In the genomic region with DNA sequence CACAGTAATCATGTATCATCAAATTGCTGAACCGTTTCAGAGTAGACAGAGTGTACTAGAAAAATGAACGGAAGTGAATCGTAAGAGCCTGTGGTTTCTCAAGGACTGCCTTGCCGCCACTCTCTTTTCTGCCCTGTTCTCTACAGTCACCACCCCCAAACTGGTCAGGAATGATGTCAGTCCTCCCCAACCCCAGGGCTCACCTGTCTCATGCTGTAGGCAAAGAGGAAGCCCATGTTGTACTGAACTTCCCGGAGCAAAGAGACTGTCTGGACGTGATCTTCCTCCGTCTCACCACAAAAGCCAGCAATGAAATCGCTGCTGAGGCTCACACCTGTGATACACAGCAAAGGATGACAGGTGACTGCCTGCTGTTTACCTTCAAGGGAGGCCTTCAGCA, we compare ENCODE assay signal across 1 cellular context.
TF ChIP-seq lines count a peak whose summit lies in the region.

No MANE protein-coding gene starts in this region.

TF ChIP-seq in GM23338, 12 proteins besides CTCF, POLR2A, EP300 and RAD21 (continued from another document):
- TF ChIP-seq, protein P1, sequence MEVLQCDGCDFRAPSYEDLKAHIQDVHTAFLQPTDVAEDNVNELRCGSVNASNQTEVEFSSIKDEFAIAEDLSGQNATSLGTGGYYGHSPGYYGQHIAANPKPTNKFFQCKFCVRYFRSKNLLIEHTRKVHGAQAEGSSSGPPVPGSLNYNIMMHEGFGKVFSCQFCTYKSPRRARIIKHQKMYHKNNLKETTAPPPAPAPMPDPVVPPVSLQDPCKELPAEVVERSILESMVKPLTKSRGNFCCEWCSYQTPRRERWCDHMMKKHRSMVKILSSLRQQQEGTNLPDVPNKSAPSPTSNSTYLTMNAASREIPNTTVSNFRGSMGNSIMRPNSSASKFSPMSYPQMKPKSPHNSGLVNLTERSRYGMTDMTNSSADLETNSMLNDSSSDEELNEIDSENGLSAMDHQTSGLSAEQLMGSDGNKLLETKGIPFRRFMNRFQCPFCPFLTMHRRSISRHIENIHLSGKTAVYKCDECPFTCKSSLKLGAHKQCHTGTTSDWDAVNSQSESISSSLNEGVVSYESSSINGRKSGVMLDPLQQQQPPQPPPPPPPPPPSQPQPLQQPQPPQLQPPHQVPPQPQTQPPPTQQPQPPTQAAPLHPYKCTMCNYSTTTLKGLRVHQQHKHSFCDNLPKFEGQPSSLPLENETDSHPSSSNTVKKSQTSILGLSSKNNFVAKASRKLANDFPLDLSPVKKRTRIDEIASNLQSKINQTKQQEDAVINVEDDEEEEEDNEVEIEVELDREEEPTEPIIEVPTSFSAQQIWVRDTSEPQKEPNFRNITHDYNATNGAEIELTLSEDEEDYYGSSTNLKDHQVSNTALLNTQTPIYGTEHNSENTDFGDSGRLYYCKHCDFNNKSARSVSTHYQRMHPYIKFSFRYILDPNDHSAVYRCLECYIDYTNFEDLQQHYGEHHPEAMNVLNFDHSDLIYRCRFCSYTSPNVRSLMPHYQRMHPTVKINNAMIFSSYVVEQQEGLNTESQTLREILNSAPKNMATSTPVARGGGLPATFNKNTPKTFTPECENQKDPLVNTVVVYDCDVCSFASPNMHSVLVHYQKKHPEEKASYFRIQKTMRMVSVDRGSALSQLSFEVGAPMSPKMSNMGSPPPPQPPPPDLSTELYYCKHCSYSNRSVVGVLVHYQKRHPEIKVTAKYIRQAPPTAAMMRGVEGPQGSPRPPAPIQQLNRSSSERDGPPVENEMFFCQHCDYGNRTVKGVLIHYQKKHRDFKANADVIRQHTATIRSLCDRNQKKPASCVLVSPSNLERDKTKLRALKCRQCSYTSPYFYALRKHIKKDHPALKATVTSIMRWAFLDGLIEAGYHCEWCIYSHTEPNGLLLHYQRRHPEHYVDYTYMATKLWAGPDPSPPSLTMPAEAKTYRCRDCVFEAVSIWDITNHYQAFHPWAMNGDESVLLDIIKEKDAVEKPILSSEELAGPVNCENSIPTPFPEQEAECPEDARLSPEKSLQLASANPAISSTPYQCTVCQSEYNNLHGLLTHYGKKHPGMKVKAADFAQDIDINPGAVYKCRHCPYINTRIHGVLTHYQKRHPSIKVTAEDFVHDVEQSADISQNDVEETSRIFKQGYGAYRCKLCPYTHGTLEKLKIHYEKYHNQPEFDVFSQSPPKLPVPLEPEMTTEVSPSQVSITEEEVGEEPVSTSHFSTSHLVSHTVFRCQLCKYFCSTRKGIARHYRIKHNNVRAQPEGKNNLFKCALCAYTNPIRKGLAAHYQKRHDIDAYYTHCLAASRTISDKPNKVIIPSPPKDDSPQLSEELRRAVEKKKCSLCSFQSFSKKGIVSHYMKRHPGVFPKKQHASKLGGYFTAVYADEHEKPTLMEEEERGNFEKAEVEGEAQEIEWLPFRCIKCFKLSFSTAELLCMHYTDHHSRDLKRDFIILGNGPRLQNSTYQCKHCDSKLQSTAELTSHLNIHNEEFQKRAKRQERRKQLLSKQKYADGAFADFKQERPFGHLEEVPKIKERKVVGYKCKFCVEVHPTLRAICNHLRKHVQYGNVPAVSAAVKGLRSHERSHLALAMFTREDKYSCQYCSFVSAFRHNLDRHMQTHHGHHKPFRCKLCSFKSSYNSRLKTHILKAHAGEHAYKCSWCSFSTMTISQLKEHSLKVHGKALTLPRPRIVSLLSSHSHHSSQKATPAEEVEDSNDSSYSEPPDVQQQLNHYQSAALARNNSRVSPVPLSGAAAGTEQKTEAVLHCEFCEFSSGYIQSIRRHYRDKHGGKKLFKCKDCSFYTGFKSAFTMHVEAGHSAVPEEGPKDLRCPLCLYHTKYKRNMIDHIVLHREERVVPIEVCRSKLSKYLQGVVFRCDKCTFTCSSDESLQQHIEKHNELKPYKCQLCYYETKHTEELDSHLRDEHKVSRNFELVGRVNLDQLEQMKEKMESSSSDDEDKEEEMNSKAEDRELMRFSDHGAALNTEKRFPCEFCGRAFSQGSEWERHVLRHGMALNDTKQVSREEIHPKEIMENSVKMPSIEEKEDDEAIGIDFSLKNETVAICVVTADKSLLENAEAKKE (CRISPR knock-in tag; IDR thresholded peaks at IDR 0.05), result no peak
- TF ChIP-seq STAT1 (IDR thresholded peaks at IDR 0.05; ENCODE audit: unreplicated experiment), result no peak
- TF ChIP-seq EZH2 (IDR thresholded peaks at IDR 0.05; ENCODE audit: low read depth, unreplicated experiment), result no peak
- TF ChIP-seq, protein P2, sequence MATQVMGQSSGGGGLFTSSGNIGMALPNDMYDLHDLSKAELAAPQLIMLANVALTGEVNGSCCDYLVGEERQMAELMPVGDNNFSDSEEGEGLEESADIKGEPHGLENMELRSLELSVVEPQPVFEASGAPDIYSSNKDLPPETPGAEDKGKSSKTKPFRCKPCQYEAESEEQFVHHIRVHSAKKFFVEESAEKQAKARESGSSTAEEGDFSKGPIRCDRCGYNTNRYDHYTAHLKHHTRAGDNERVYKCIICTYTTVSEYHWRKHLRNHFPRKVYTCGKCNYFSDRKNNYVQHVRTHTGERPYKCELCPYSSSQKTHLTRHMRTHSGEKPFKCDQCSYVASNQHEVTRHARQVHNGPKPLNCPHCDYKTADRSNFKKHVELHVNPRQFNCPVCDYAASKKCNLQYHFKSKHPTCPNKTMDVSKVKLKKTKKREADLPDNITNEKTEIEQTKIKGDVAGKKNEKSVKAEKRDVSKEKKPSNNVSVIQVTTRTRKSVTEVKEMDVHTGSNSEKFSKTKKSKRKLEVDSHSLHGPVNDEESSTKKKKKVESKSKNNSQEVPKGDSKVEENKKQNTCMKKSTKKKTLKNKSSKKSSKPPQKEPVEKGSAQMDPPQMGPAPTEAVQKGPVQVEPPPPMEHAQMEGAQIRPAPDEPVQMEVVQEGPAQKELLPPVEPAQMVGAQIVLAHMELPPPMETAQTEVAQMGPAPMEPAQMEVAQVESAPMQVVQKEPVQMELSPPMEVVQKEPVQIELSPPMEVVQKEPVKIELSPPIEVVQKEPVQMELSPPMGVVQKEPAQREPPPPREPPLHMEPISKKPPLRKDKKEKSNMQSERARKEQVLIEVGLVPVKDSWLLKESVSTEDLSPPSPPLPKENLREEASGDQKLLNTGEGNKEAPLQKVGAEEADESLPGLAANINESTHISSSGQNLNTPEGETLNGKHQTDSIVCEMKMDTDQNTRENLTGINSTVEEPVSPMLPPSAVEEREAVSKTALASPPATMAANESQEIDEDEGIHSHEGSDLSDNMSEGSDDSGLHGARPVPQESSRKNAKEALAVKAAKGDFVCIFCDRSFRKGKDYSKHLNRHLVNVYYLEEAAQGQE (IDR thresholded peaks at IDR 0.05; ENCODE audit: unreplicated experiment), result no peak
- no peak for TF ChIP-seq EZH2phosphoT487 (IDR thresholded peaks at IDR 0.05; ENCODE audit: unreplicated experiment)
- no peak for TF ChIP-seq CREB1 (CRISPR knock-in tag; IDR thresholded peaks at IDR 0.05; ENCODE audit: low read depth)
